8 cellular contexts compared by ENCODE assay signal in genomic region chr2:173355132-173355865, GRCh38. TPM values are rescaled to one million over a fixed set of nuclear protein-coding genes. Genes with fewer than 3 reads are reported as not detected.
DNase-seq lines count a peak whose midpoint lies in the region; ATAC-seq and TF ChIP-seq lines count a peak whose summit lies in the region.

No MANE protein-coding gene starts in this region.

- CTCF ChIA-PET in HCT116 (lab: Charles Lee): no interaction called here

- H3K27me3 ChIP-seq in HCT116 (ENCODE audit: insufficient read depth, low read length): no peaks in the 10 kb centered on the region
- H3K27me3 ChIP-seq in MG63: no peaks in the 10 kb centered on the region
- H3K27me3 ChIP-seq in duodenal mucosa (ENCODE audit: control insufficient read depth in 1 of 2, insufficient read depth in 2 of 2, low read length in 2 of 2): peaks cover 11 to 20% of the 10 kb centered on the region in 2 donors
- peaks cover 0 to 71% (median 37%) of the 10 kb centered on the region in 3 donors for H3K27me3 ChIP-seq in stomach

- peaks cover 7% of the 10 kb centered on the region; the same call in 1 of the 2 replicates for H4K20me1 ChIP-seq in HCT116 (ENCODE audit: insufficient read depth)

- BruUV-seq in HCT116 (replicated peaks; lab: Mats Ljungman, UMichigan): no TSS peak

- POLR2A ChIA-PET in HCT116 (lab: Charles Lee): no interaction called here

- peak; percentile 77 for ATAC-seq in HCT116
- ATAC-seq in memory B cell (ENCODE audit: low read depth): peak; percentile 40

- H3K4me1 ChIP-seq in HCT116 (ENCODE audit: control insufficient read depth in 1 of 2, insufficient read depth in 2 of 2, low read length in 2 of 2) (peaks cover 4 to 16% of the 10 kb centered on the region in 2 experiments; a peak in 3 of 4 replicates), duodenal mucosa (ENCODE audit: control insufficient read depth in 1 of 2, insufficient read depth in 2 of 2, low read length in 2 of 2) (peaks cover 8 to 20% of the 10 kb centered on the region in 2 donors), stomach (peaks cover 15 to 30% (median 25%) of the 10 kb centered on the region in 4 donors)

- no peak for TF ChIP-seq RAD21 in HCT116 (IDR thresholded peaks at IDR 0.05; ENCODE audit: low read depth)

- TF ChIP-seq CTCF in HCT116 (IDR thresholded peaks at IDR 0.05 in 2 of 3, conservative IDR thresholded peaks at IDR 0.05 in 1 of 3; ENCODE audit: borderline replicate concordance in 1 of 3, insufficient read depth in 1 of 3, low read depth in 2 of 3, low read length in 2 of 3) (no peak), stomach (IDR thresholded peaks at IDR 0.05) (no peak)

- DNase-seq in SHP77 (lab: John Stamatoyannopoulos, UW): peak; percentile 1 to 32
- DNase-seq in SHP77 treated with DMSO at 0.1 percent for 48 hours (lab: John Stamatoyannopoulos, UW): no peak
- DNase-seq in HCT116 (ENCODE audit: low read depth, low spot score): peak; percentile 28
- DNase-seq in MG63: peak; percentile 68
- peak; percentile 49 for DNase-seq in T1000 (lab: John Stamatoyannopoulos, UW)
- DNase-seq in memory B cell (ENCODE audit: low spot score in 2 of 2): peak; percentile 23 to 42
- DNase-seq in stomach: peak; percentile 31

- peaks cover 26% of the 10 kb centered on the region for H3K27me3 Mint-ChIP-seq in memory B cell

- H3K4me3 ChIP-seq in HCT116 (replicated peaks in 1 of 2; ENCODE audit: low read depth in 1 of 2, low read length in 2 of 2): peak overlapping the region; percentile 85 to 89
- H3K4me3 ChIP-seq in MG63: peak overlapping the region; percentile 77
- H3K4me3 ChIP-seq in duodenal mucosa (ENCODE audit: low read depth in 1 of 2, low read length in 2 of 2): peak overlapping the region; percentile 75 to 86
- peak overlapping the region; percentile 58 to 79 (median 66) for H3K4me3 ChIP-seq in stomach

- H3K27ac ChIP-seq in HCT116 (ENCODE audit: low read depth, low read length): peak overlapping the region; percentile 83
- H3K27ac ChIP-seq in duodenal mucosa (ENCODE audit: low read depth, low read length): peak overlapping the region; percentile 15
- peak overlapping the region in 4 of 5 donors; percentile 39 to 73 (median 56) for H3K27ac ChIP-seq in stomach

- no peaks in the 10 kb centered on the region for H3K9me2 ChIP-seq in HCT116 (ENCODE audit: insufficient read depth)

- H3K9ac ChIP-seq in HCT116 (ENCODE audit: low read length) (peak overlapping the region; percentile 98), duodenal mucosa (ENCODE audit: low read depth in 1 of 2, low read length in 2 of 2) (peak overlapping the region; percentile 20 to 64)

- H3K9me3 Mint-ChIP-seq in memory B cell: no peaks in the 10 kb centered on the region

- TF ChIP-seq EP300 in stomach (IDR thresholded peaks at IDR 0.05): no peak

- H3K36me3 ChIP-seq in HCT116 (ENCODE audit: control insufficient read depth in 1 of 2, insufficient read depth in 2 of 2, low read length in 2 of 2): peaks cover 6 to 17% of the 10 kb centered on the region in 2 experiments; a peak in 3 of 4 replicates
- H3K36me3 ChIP-seq in MG63: peaks cover 22% of the 10 kb centered on the region
- no peaks in the 10 kb centered on the region for H3K36me3 ChIP-seq in duodenal mucosa (ENCODE audit: control insufficient read depth in 1 of 2, insufficient read depth in 2 of 2, low read length in 2 of 2)
- H3K36me3 ChIP-seq in stomach: no peaks in the 10 kb centered on the region

- intact Hi-C loops in HCT116 (cut with micrococcal nuclease) (loop anchor here (10.0 kb wide), 1 partner anchor 330 kb away; no protein-coding TSS in a partner anchor), stomach (cut with DNase I; ENCODE audit: low total_unique reads) (no loop called here)

- TF ChIP-seq POLR2A in HCT116 (IDR thresholded peaks at IDR 0.05; ENCODE audit: borderline replicate concordance, extremely low read depth, insufficient read depth, insufficient read length) (no peak), stomach (IDR thresholded peaks at IDR 0.05) (no peak)

- H3K4me1 Mint-ChIP-seq in memory B cell: peaks cover 24% of the 10 kb centered on the region

- H3K9me3 ChIP-seq in HCT116 (ENCODE audit: control insufficient read depth in 1 of 2, insufficient read depth in 1 of 2, low read depth in 1 of 2, low read length in 2 of 2): no peaks in the 10 kb centered on the region
- no peaks in the 10 kb centered on the region for H3K9me3 ChIP-seq in MG63
- H3K9me3 ChIP-seq in duodenal mucosa (ENCODE audit: control insufficient read depth in 1 of 2, low read length in 2 of 2): no peaks in the 10 kb centered on the region
- H3K9me3 ChIP-seq in stomach: no peaks in the 10 kb centered on the region

- peak overlapping the region; percentile 88 for H3K4me3 Mint-ChIP-seq in memory B cell

- WGBS in stomach, 5 donors: 0 to 2% (median 1%) methylated on average over 23 to 59 of the region's 59 CpGs

- no peak overlapping the region for H2AFZ ChIP-seq in HCT116 (ENCODE audit: low read depth, low read length, poor library complexity, severe bottlenecking)

- RAD21 ChIA-PET in HCT116 (lab: Charles Lee; ENCODE audit: low non-redundant PET in 1 of 2, low total read pairs in 2 of 2, uncharacterized antibody in 2 of 2, unreplicated experiment in 2 of 2): no interaction called here

- H3K4me2 ChIP-seq in HCT116 (ENCODE audit: low read length): peak overlapping the region; percentile 87

- H3K27ac Mint-ChIP-seq in memory B cell: peak overlapping the region; percentile 38

- no peaks in the 10 kb centered on the region for H3K36me3 Mint-ChIP-seq in memory B cell

- peaks cover 53% of the 10 kb centered on the region for H3K79me2 ChIP-seq in HCT116 (ENCODE audit: insufficient read depth, low read length)

TF ChIP-seq in HCT116, 20 proteins besides CTCF, POLR2A, EP300 and RAD21:
- peak; percentile 41; the same call in 1 of the 2 replicates for TF ChIP-seq CBX3 (IDR thresholded peaks at IDR 0.05; ENCODE audit: low read depth)
- TF ChIP-seq EZH2phosphoT487 (IDR thresholded peaks at IDR 0.05; ENCODE audit: borderline replicate concordance): no peak
- TF ChIP-seq ELF1 (IDR thresholded peaks at IDR 0.05; ENCODE audit: borderline replicate concordance, low read depth): no peak
- no peak for TF ChIP-seq ZNF274 (IDR thresholded peaks at IDR 0.05; ENCODE audit: low read depth, low read length)
- TF ChIP-seq ZFX (IDR thresholded peaks at IDR 0.05): peak; percentile 77
- TF ChIP-seq MAX (IDR thresholded peaks at IDR 0.05): peak; percentile 81; the same call in 1 of the 2 replicates

RNA-seq across cellular contexts. Expression of gene CDCA7, which starts 0.6 kb away (rescaled TPM):
- total RNA-seq in HCT116 (2021; ENCODE audit: unreplicated experiment): 57.9 TPM
- polyA plus RNA-seq in HCT116 (2012): 12.9 and 20.0 TPM in 2 replicates
- total RNA-seq in MG63 (2014; rRNA removed; shearing (Covaris generic); ENCODE audit: low replicate concordance): 13.2 and 18.6 TPM in 2 replicates
- total RNA-seq in stomach: 10 to 100 TPM in 2 of 5 donors, 1 to 10 TPM in 3; 1.3 to 41.1 (median 8.7) TPM
- 10 to 100 TPM in 1 of 3 donors, 1 to 10 TPM in 1, under 1 TPM in 1; 0.61 to 13.0 (median 1.9) TPM for polyA plus RNA-seq in stomach

Comparison
In these comparisons a context has a peak if more than half of its experiments do, and no peak if none do; other contexts are left out.
1. H3K27ac ChIP-seq: peak in every context shown above with its lines; median percentile 83 in HCT116; 56 in stomach; 15 in duodenal mucosa.